Comparison of ENCODE assay signal across 8 cellular contexts in the genomic region with DNA sequence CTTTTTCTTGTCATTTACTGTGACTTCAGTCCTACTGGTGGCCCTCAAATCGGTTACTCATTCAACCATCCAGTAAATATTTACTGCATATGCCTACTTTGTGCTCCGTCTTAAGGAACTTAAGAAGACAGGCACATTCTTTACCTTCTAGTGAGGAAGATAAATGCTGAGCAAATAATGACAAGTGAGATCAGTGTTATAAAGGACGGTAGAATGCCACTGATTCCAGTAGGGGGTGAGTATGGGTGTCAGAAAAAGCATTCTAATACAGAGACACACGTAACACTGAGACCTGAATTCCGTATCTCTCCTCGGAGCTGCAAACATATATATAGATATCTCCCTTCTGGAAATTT. TPM values are rescaled to one million over a fixed set of nuclear protein-coding genes. Genes with fewer than 3 reads are reported as not detected.
DNase-seq lines count a peak whose midpoint lies in the region; ATAC-seq and TF ChIP-seq lines count a peak whose summit lies in the region.

No MANE protein-coding gene starts in this region.

- DNase-seq in activated naive CD4-positive, alpha-beta T cell treated with Interleukin-2 at 50 U/mL for 16 hours: no peak
- no peak for DNase-seq in activated naive CD4-positive, alpha-beta T cell treated with anti-CD3 and anti-CD28 coated beads, Interleukin-2, amount 50 U/mL, for 72 hours (ENCODE audit: low spot score in 2 of 2)
- DNase-seq in kidney epithelial cell (ENCODE audit: low read depth): no peak
- DNase-seq in upper lobe of right lung: no peak
- no peak for DNase-seq in mucosa of descending colon
- DNase-seq in stimulated activated CD4-positive, alpha-beta T cell treated with anti-CD3 and anti-CD28 coated beads, Interleukin-1b, Interleukin-23, amount 100 ng/mL, for 48 hours: no peak

- H3K36me3 ChIP-seq in kidney epithelial cell (ENCODE audit: control insufficient read depth, insufficient read depth, low read length) (peaks cover 1% of the 10 kb centered on the region), upper lobe of right lung (peaks cover 34% of the 10 kb centered on the region), mucosa of descending colon (ENCODE audit: low read depth) (no peaks in the 10 kb centered on the region)

- no peaks in the 10 kb centered on the region for H3K9me3 Mint-ChIP-seq in activated naive CD4-positive, alpha-beta T cell treated with anti-CD3 and anti-CD28 coated beads, Interleukin-2, amount 50 U/mL, for 24 hours
- H3K9me3 Mint-ChIP-seq in activated naive CD4-positive, alpha-beta T cell treated with anti-CD3 and anti-CD28 coated beads, Interleukin-2, amount 50 U/mL, for 72 hours: no peaks in the 10 kb centered on the region

- peaks cover 52% of the 10 kb centered on the region for H3K4me1 Mint-ChIP-seq in activated naive CD4-positive, alpha-beta T cell treated with anti-CD3 and anti-CD28 coated beads, Interleukin-2, amount 50 U/mL, for 24 hours

- intact Hi-C loops in upper lobe of right lung (cut with DNase I) (no loop called here), mucosa of descending colon (cut with DNase I, micrococcal nuclease) (no loop called here)

- H3K4me1 ChIP-seq in upper lobe of right lung (peaks cover 28% of the 10 kb centered on the region), mucosa of descending colon (ENCODE audit: low read depth) (peaks cover 24% of the 10 kb centered on the region)

- peak overlapping the region; percentile 93 for H3K27ac Mint-ChIP-seq in activated naive CD4-positive, alpha-beta T cell treated with anti-CD3 and anti-CD28 coated beads, Interleukin-2, amount 50 U/mL, for 24 hours
- H3K27ac Mint-ChIP-seq in activated naive CD4-positive, alpha-beta T cell treated with anti-CD3 and anti-CD28 coated beads, Interleukin-2, amount 50 U/mL, for 72 hours: peak overlapping the region; percentile 90 to 100

- H3K4me3 ChIP-seq in kidney epithelial cell (ENCODE audit: low read depth, low read length) (peak overlapping the region; percentile 64), upper lobe of right lung (peak overlapping the region; percentile 84), mucosa of descending colon (no peak overlapping the region)

- TF ChIP-seq CTCF in kidney epithelial cell (IDR thresholded peaks at IDR 0.05; ENCODE audit: insufficient read depth, low read length, poor library complexity, severe bottlenecking) (no peak), upper lobe of right lung (IDR thresholded peaks at IDR 0.05) (no peak), mucosa of descending colon (IDR thresholded peaks at IDR 0.05) (no peak)

- H3K36me3 Mint-ChIP-seq in activated naive CD4-positive, alpha-beta T cell treated with anti-CD3 and anti-CD28 coated beads, Interleukin-2, amount 50 U/mL, for 24 hours: peaks cover 18% of the 10 kb centered on the region
- peaks cover 21 to 24% of the 10 kb centered on the region in 2 donors for H3K36me3 Mint-ChIP-seq in activated naive CD4-positive, alpha-beta T cell treated with anti-CD3 and anti-CD28 coated beads, Interleukin-2, amount 50 U/mL, for 72 hours

- H3K9me3 ChIP-seq in upper lobe of right lung (no peaks in the 10 kb centered on the region), mucosa of descending colon (no peaks in the 10 kb centered on the region)

- no peak for ATAC-seq in activated naive CD4-positive, alpha-beta T cell treated with anti-CD3 and anti-CD28 coated beads, Interleukin-2, amount 50 U/mL, for 72 hours
- ATAC-seq in upper lobe of right lung (no peak), mucosa of descending colon (no peak), HG02973 (IDR thresholded peaks at IDR 0.05; ENCODE audit: unreplicated experiment) (no peak)

- H3K27me3 ChIP-seq in kidney epithelial cell (ENCODE audit: control insufficient read depth, insufficient read depth, low read length): no peaks in the 10 kb centered on the region
- no peaks in the 10 kb centered on the region for H3K27me3 ChIP-seq in upper lobe of right lung

- H3K4me3 Mint-ChIP-seq in activated naive CD4-positive, alpha-beta T cell treated with anti-CD3 and anti-CD28 coated beads, Interleukin-2, amount 50 U/mL, for 24 hours: peak overlapping the region; percentile 100

- peak overlapping the region; percentile 96 for H3K27ac ChIP-seq in upper lobe of right lung

- H3K27me3 Mint-ChIP-seq in activated naive CD4-positive, alpha-beta T cell treated with anti-CD3 and anti-CD28 coated beads, Interleukin-2, amount 50 U/mL, for 24 hours: no peaks in the 10 kb centered on the region

RNA-seq across cellular contexts. Expression of a gene that starts 1.6 kb away (rescaled TPM):
- 1 to 10 TPM; 2.4 to 3.4 TPM for total RNA-seq in activated naive CD4-positive, alpha-beta T cell treated with anti-CD3 and anti-CD28 coated beads, Interleukin-2, amount 50 U/mL, for 72 hours
- 10.0 and 11.5 TPM in 2 replicates for total RNA-seq in kidney epithelial cell
- total RNA-seq in upper lobe of right lung: 13.0 TPM
- total RNA-seq in mucosa of descending colon: 10 to 100 TPM in 1 of 3 donors, 1 to 10 TPM in 2; 7.7 to 15.3 (median 9.3) TPM

RNA-seq across cellular contexts. Expression of a gene that starts 38.2 kb away (rescaled TPM):
- 10 to 100 TPM; 50.0 to 63.1 TPM for total RNA-seq in activated naive CD4-positive, alpha-beta T cell treated with anti-CD3 and anti-CD28 coated beads, Interleukin-2, amount 50 U/mL, for 72 hours
- total RNA-seq in kidney epithelial cell (31.0 and 42.5 TPM in 2 replicates), upper lobe of right lung (54.5 TPM), mucosa of descending colon (10 to 100 TPM; 57.2 to 60.5 (median 58.7) TPM)
